In the genomic region with DNA sequence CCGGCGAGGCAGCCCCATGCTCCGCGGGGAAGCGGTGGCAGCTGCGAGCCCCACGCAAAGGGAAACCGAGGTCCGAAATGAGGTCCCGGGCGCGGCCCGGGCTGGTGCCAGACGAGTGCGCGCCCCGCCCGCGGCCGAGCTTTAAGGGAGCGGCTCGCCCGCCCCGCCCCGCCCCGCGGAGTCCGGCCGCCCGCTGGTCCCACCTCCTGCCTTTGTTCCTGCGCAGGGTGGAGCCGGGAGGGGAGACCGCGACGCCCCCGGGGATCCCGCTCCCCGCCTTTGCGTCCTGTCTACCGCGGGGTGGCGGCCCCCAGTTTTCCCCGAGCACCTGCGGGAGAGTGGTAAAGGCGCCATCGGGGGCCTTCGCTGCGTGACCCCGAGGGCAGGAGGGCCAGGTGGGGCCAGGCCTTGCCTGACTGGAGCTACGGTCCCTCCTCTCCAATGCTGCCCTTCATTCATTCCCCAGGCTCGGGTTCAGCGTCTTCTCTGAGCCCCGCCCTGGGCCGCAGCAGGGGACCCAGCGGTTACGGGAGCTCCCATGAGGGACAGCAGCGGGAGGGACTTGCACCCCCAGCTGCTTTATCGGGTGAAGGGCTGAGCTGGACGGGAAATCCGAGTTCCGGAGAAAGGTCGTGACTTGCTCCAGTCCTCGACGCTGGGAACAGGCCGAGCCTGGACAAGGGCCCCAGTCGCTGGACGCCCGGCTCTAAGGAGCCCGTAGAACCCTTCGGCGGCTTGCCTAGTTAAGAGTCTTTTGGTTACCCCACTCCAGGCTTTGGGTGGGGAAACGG, we compare ENCODE assay signal across 8 cellular contexts. TPM values are rescaled to one million over a fixed set of nuclear protein-coding genes. Genes with fewer than 3 reads are reported as not detected.
A peak's percentile ranks its signal among the peaks of the same experiment; 100 is the strongest.
DNase-seq lines count a peak whose midpoint lies in the region; ATAC-seq and TF ChIP-seq lines count a peak whose summit lies in the region.

A gene with protein sequence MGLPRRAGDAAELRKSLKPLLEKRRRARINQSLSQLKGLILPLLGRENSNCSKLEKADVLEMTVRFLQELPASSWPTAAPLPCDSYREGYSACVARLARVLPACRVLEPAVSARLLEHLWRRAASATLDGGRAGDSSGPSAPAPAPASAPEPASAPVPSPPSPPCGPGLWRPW (minus strand): TSS at position 117 of the 791 bp plus-strand sequence. CDS start 99 bp downstream, at position 18.

- H3F3A ChIP-seq in PC-3 (ENCODE audit: low read length, unreplicated experiment) = no peaks in the 10 kb centered on the region

- H3K4me3 ChIP-seq in PC-3 (ENCODE audit: low read length) = peak within 1 kb of the TSS; percentile 73
- H3K4me3 ChIP-seq in esophagus muscularis mucosa = peak within 1 kb of the TSS; percentile 43 to 58 (median 50)
- H3K4me3 ChIP-seq in parathyroid adenoma (ENCODE audit: low read depth, low read length) = peak within 1 kb of the TSS; percentile 5

- TF ChIP-seq CTCF in PC-3 (conservative IDR thresholded peaks at IDR 0.05; ENCODE audit: low read depth, low read length) (no peak), esophagus muscularis mucosa (IDR thresholded peaks at IDR 0.05) (no peak), parathyroid adenoma (IDR thresholded peaks at IDR 0.05) (no peak)

- TF ChIP-seq POLR2A in esophagus muscularis mucosa (IDR thresholded peaks at IDR 0.05; ENCODE audit: low read depth) = no peak

- ATAC-seq in PC-3 (peak; percentile 36), GM18907 (IDR thresholded peaks at IDR 0.05; ENCODE audit: unreplicated experiment) (no peak)

- H3K27ac ChIP-seq in PC-3 (ENCODE audit: low read length) (no peak within 1 kb of the TSS), esophagus muscularis mucosa (replicated peaks in 1 of 4) (no peak within 1 kb of the TSS), parathyroid adenoma (no peak within 1 kb of the TSS)

- POLR2A ChIA-PET in PC-3 (lab: Charles Lee; ENCODE audit: unreplicated experiment) = no interaction called here

- H3K36me3 ChIP-seq in PC-3 (ENCODE audit: low read depth, low read length) (no peaks in the 10 kb centered on the region), esophagus muscularis mucosa (no peaks in the 10 kb centered on the region), parathyroid adenoma (ENCODE audit: control insufficient read depth, insufficient read depth, low read length) (no peaks in the 10 kb centered on the region)

- no peaks in the 10 kb centered on the region for H3K9me2 ChIP-seq in PC-3 (replicated peaks; ENCODE audit: low read length)

- H3K9ac ChIP-seq in PC-3 (ENCODE audit: low read length) (peak within 1 kb of the TSS; percentile 53), parathyroid adenoma (no peak within 1 kb of the TSS)

- H2AFZ ChIP-seq in PC-3 (ENCODE audit: low read length) (peak within 1 kb of the TSS; percentile 75), parathyroid adenoma (peak within 1 kb of the TSS; percentile 28)

- WGBS in esophagus muscularis mucosa = 1% methylated on average over 15 of the region's 72 CpGs

- H3K79me2 ChIP-seq in PC-3 (ENCODE audit: low read length) = no peaks in the 10 kb centered on the region; the same call in 1 of the 2 replicates
- no peaks in the 10 kb centered on the region for H3K79me2 ChIP-seq in parathyroid adenoma

- H3K4me2 ChIP-seq in PC-3 (ENCODE audit: low read length) (peak within 1 kb of the TSS; percentile 87), parathyroid adenoma (ENCODE audit: low read length) (peak within 1 kb of the TSS; percentile 48)

- peak; percentile 48 for DNase-seq in Daoy (ENCODE audit: low read depth)
- peak; percentile 77 for DNase-seq in PC-3
- DNase-seq in esophagus muscularis mucosa (ENCODE audit: extremely low spot score) = no peak
- DNase-seq in NCI-H1092 treated with DMSO at 0.1 percent for 48 hours (lab: John Stamatoyannopoulos, UW) = no peak
- no peak for DNase-seq in NCI-H524 (lab: John Stamatoyannopoulos, UW)
- no peak for DNase-seq in NCI-H1048 (lab: John Stamatoyannopoulos, UW)

- H4K20me1 ChIP-seq in PC-3 (ENCODE audit: low read length) = 0 out of 2 replicates have a peak, but pooled peaks cover 6% of the 10 kb centered on the region

- H3K4me1 ChIP-seq in PC-3 (ENCODE audit: insufficient read depth, low read length) = peaks cover 58% of the 10 kb centered on the region
- peaks cover 42 to 52% (median 48%) of the 10 kb centered on the region in 4 donors for H3K4me1 ChIP-seq in esophagus muscularis mucosa
- H3K4me1 ChIP-seq in parathyroid adenoma = peaks cover 5% of the 10 kb centered on the region

- TF ChIP-seq EP300 in esophagus muscularis mucosa (IDR thresholded peaks at IDR 0.05) = no peak

- H3K9me3 ChIP-seq in PC-3 (ENCODE audit: low read length) = no peaks in the 10 kb centered on the region
- H3K9me3 ChIP-seq in esophagus muscularis mucosa = no peaks in the 10 kb centered on the region
- no peaks in the 10 kb centered on the region for H3K9me3 ChIP-seq in parathyroid adenoma (ENCODE audit: control insufficient read depth, low read length)

- H3K27me3 ChIP-seq in PC-3 (ENCODE audit: low read length) (no peaks in the 10 kb centered on the region), esophagus muscularis mucosa (peaks cover 7 to 100% (median 64%) of the 10 kb centered on the region in 4 donors), parathyroid adenoma (ENCODE audit: control insufficient read depth, insufficient read depth, low read length) (no peaks in the 10 kb centered on the region)

- CTCF ChIA-PET in PC-3 (lab: Charles Lee) = interaction anchor here (2.0 kb wide), 1 partner anchor 18 kb away, joined by 9 read pairs; no protein-coding TSS in a partner anchor

- TSS peak; percentile 48 for BruUV-seq in PC-3 (replicated peaks; lab: Mats Ljungman, UMichigan)

- intact Hi-C loops in PC-3 (cut with micrococcal nuclease) (no loop called here), esophagus muscularis mucosa (cut with DNase I) (no loop called here)

RNA-seq across cellular contexts. Expression of the gene that starts here (rescaled TPM):
- 0.27 TPM in 1 of 2 replicates, not detected in the other for total RNA-seq in Daoy (2014; rRNA removed; shearing (Covaris generic))
- total RNA-seq in PC-3 (2014; rRNA removed) (41.0 and 42.9 TPM in 2 replicates), esophagus muscularis mucosa (not detected)

Comparison
In these comparisons a context has a peak if more than half of its experiments do, and no peak if none do; other contexts are left out.
1. RNA of the gene that starts here (total RNA-seq): 41.0 to 42.9 TPM in PC-3; 0.27 TPM in Daoy and not detected in esophagus muscularis mucosa; every median in the first group is over 10 times any median in the second.
2. Peak in DNase-seq in Daoy; RNA of the gene not detected or under 1 TPM.
3. H3K4me3 ChIP-seq: peak in every context shown above with its lines; median percentile 73 in PC-3; 50 in esophagus muscularis mucosa; 5 in parathyroid adenoma.